In genomic region chr4:182221987-182222386, GRCh38 we compare ENCODE assay signal across 24 cellular contexts. TPM values are rescaled to one million over a fixed set of nuclear protein-coding genes. Genes with fewer than 3 reads are reported as not detected.
"Had no signal": no experiment of that assay in that cellular context is flagged by ENCODE, and none has a peak within 500 bp of the region (broad histone marks: within the 10 kb centered on the region; RNA-seq: fewer than 3 reads in every experiment).

No MANE protein-coding gene starts in this region.

- H3K9me3 ChIP-seq: colonic mucosa, esophagus squamous epithelium, gastrocnemius medialis, lower lobe of right lung, prostate gland, right atrium auricular region, stomach, thyroid gland, upper lobe of left lung had no signal

- H3K4me2 ChIP-seq: smooth muscle cell had no signal

- H3K27me3 ChIP-seq: colonic mucosa, esophagus squamous epithelium, gastrocnemius medialis, right atrium auricular region, stomach, thyroid gland, upper lobe of left lung had no signal

- H3K4me3 ChIP-seq: colonic mucosa, esophagus squamous epithelium, gastrocnemius medialis, lower lobe of right lung, prostate gland, right atrium auricular region, smooth muscle cell, stomach, thyroid gland, upper lobe of left lung had no signal

- H3K36me3 ChIP-seq: colonic mucosa, esophagus squamous epithelium, gastrocnemius medialis, lower lobe of right lung, prostate gland, right atrium auricular region, stomach, thyroid gland, upper lobe of left lung had no signal

- H3K4me1 ChIP-seq: colonic mucosa, gastrocnemius medialis, lower lobe of right lung, prostate gland, right atrium auricular region, stomach, upper lobe of left lung had no signal

- H3K27ac ChIP-seq: colonic mucosa, esophagus squamous epithelium, gastrocnemius medialis, lower lobe of right lung, prostate gland, right atrium auricular region, stomach, thyroid gland, upper lobe of left lung had no signal

- DNase-seq: colonic mucosa; dermis blood vessel endothelial cell; effector memory CD4-positive, alpha-beta T cell; esophagus squamous epithelium; foreskin fibroblast; gastrocnemius medialis; head of caudate nucleus; left ventricle myocardium superior; lower lobe of right lung; naive thymus-derived CD8-positive, alpha-beta T cell; nephron progenitor cell; nucleus accumbens; stimulated activated CD4-positive, alpha-beta T cell treated with anti-CD3 and anti-CD28 coated beads, Interleukin-12 subunit alpha, Interleukin-12 subunit beta, amount 100 ng/mL, for 4 hours; stimulated activated CD4-positive, alpha-beta T cell treated with anti-CD3 and anti-CD28 coated beads, Interleukin-1b, Interleukin-23, amount 100 ng/mL, for 48 hours; stimulated activated CD4-positive, alpha-beta T cell treated with anti-CD3 and anti-CD28 coated beads, Interleukin-4, amount 100 ng/mL, for 24 hours; stimulated activated naive CD4-positive, alpha-beta T cell treated with Interleukin-2 at 50 U/mL for 16 hours; stomach; thyroid gland; upper lobe of left lung had no signal

- FAIRE-seq: endothelial cell of umbilical vein, urothelium cell line had no signal

RNA-seq across cellular contexts. Expression of gene TENM3, which starts 21.2 kb away (rescaled TPM):
- polyA plus RNA-seq: naive thymus-derived CD8-positive, alpha-beta T cell had no signal
